In the genomic region with DNA sequence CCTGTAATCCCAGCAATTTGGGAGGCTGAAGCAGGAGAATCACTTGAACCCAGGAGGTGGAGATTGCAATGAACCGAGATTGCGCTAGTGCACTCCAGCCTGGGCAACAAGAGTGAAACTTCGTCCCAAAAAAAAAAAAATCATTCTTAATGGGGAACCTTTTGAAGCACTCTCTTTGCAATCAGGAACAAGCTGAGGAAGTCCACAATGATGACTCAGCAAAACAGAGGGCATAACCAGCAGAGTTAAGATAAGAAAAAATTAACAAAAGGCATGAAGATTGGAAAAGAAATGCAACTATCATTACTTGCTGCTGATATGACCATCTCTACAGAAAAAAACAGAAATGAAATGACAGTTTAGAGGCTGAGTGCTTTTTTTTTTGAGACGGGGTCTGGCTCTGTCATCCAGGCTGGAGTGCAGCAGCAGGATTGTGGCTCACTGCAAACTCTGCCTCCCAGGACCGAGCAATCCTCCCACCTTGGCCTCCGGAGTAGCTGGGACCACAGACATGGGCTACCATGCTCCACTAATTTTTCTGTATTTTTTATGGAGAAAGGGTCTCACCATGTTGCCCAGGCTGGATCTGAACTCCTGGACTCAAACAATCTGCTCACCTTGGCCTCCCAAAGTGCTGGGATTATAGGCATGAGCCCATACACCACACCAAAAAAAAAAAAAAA, we compare ENCODE assay signal across 1 cellular context.
TF ChIP-seq lines count a peak whose summit lies in the region.

No MANE protein-coding gene starts in this region.

TF ChIP-seq in K562, 482 proteins besides CTCF, POLR2A, EP300 and RAD21 (continued from another document and continues in another):
- no peak for TF ChIP-seq ZBTB34 (CRISPR knock-in tag; IDR thresholded peaks at IDR 0.05)
- TF ChIP-seq THAP12 (CRISPR knock-in tag; IDR thresholded peaks at IDR 0.05): no peak
- peak; percentile 36; the same call in 1 of the 2 replicates for TF ChIP-seq NFIC (IDR thresholded peaks at IDR 0.05)
- no peak for TF ChIP-seq BRCA1 (IDR thresholded peaks at IDR 0.05)
- TF ChIP-seq BRCA1 (CRISPR knock-in tag; IDR thresholded peaks at IDR 0.05): no peak
- TF ChIP-seq, protein P1, sequence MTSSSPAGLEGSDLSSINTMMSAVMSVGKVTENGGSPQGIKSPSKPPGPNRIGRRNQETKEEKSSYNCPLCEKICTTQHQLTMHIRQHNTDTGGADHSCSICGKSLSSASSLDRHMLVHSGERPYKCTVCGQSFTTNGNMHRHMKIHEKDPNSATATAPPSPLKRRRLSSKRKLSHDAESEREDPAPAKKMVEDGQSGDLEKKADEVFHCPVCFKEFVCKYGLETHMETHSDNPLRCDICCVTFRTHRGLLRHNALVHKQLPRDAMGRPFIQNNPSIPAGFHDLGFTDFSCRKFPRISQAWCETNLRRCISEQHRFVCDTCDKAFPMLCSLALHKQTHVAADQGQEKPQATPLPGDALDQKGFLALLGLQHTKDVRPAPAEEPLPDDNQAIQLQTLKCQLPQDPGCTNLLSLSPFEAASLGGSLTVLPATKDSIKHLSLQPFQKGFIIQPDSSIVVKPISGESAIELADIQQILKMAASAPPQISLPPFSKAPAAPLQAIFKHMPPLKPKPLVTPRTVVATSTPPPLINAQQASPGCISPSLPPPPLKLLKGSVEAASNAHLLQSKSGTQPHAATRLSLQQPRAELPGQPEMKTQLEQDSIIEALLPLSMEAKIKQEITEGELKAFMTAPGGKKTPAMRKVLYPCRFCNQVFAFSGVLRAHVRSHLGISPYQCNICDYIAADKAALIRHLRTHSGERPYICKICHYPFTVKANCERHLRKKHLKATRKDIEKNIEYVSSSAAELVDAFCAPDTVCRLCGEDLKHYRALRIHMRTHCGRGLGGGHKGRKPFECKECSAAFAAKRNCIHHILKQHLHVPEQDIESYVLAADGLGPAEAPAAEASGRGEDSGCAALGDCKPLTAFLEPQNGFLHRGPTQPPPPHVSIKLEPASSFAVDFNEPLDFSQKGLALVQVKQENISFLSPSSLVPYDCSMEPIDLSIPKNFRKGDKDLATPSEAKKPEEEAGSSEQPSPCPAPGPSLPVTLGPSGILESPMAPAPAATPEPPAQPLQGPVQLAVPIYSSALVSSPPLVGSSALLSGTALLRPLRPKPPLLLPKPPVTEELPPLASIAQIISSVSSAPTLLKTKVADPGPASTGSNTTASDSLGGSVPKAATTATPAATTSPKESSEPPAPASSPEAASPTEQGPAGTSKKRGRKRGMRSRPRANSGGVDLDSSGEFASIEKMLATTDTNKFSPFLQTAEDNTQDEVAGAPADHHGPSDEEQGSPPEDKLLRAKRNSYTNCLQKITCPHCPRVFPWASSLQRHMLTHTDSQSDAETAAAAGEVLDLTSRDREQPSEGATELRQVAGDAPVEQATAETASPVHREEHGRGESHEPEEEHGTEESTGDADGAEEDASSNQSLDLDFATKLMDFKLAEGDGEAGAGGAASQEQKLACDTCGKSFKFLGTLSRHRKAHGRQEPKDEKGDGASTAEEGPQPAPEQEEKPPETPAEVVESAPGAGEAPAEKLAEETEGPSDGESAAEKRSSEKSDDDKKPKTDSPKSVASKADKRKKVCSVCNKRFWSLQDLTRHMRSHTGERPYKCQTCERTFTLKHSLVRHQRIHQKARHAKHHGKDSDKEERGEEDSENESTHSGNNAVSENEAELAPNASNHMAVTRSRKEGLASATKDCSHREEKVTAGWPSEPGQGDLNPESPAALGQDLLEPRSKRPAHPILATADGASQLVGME (CRISPR knock-in tag; IDR thresholded peaks at IDR 0.05): no peak
- TF ChIP-seq CHD1 (IDR thresholded peaks at IDR 0.05; ENCODE audit: low read length): no peak
- TF ChIP-seq, protein P2, sequence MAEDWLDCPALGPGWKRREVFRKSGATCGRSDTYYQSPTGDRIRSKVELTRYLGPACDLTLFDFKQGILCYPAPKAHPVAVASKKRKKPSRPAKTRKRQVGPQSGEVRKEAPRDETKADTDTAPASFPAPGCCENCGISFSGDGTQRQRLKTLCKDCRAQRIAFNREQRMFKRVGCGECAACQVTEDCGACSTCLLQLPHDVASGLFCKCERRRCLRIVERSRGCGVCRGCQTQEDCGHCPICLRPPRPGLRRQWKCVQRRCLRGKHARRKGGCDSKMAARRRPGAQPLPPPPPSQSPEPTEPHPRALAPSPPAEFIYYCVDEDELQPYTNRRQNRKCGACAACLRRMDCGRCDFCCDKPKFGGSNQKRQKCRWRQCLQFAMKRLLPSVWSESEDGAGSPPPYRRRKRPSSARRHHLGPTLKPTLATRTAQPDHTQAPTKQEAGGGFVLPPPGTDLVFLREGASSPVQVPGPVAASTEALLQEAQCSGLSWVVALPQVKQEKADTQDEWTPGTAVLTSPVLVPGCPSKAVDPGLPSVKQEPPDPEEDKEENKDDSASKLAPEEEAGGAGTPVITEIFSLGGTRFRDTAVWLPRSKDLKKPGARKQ (CRISPR knock-in tag; IDR thresholded peaks at IDR 0.05): no peak
- TF ChIP-seq SMAD4 (CRISPR knock-in tag; conservative IDR thresholded peaks at IDR 0.05): no peak
- TF ChIP-seq ZNF165 (CRISPR knock-in tag; IDR thresholded peaks at IDR 0.05; ENCODE audit: borderline replicate concordance): no peak
- peak; percentile 89 for TF ChIP-seq SOX6 (IDR thresholded peaks at IDR 0.05)
- 0 out of 2 replicates have a peak, but pooled peaks have one; percentile 27 for TF ChIP-seq RNF2 (IDR thresholded peaks at IDR 0.05)
- TF ChIP-seq SRSF3 (IDR thresholded peaks at IDR 0.05; ENCODE audit: insufficient read depth, low read length): no peak
- no peak for TF ChIP-seq ZNF280A (IDR thresholded peaks at IDR 0.05; ENCODE audit: low read depth, partially characterized antibody)
- TF ChIP-seq HDAC3 (IDR thresholded peaks at IDR 0.05; ENCODE audit: borderline replicate concordance, partially characterized antibody): peak; percentile 30
- TF ChIP-seq, protein P3, sequence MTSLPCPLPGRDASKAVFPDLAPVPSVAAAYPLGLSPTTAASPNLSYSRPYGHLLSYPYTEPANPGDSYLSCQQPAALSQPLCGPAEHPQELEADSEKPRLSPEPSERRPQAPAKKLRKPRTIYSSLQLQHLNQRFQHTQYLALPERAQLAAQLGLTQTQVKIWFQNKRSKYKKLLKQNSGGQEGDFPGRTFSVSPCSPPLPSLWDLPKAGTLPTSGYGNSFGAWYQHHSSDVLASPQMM (CRISPR knock-in tag; IDR thresholded peaks at IDR 0.05): no peak
- no peak for TF ChIP-seq U2AF1 (optimal IDR thresholded peaks at IDR 0.05; ENCODE audit: low read depth, low read length)
- TF ChIP-seq, protein P4, sequence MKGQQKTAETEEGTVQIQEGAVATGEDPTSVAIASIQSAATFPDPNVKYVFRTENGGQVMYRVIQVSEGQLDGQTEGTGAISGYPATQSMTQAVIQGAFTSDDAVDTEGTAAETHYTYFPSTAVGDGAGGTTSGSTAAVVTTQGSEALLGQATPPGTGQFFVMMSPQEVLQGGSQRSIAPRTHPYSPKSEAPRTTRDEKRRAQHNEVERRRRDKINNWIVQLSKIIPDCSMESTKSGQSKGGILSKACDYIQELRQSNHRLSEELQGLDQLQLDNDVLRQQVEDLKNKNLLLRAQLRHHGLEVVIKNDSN (CRISPR knock-in tag; IDR thresholded peaks at IDR 0.05): no peak
- TF ChIP-seq MYNN (IDR thresholded peaks at IDR 0.05): no peak
- TF ChIP-seq MYNN (CRISPR knock-in tag; IDR thresholded peaks at IDR 0.05): no peak
- TF ChIP-seq ZNF668 (CRISPR knock-in tag; IDR thresholded peaks at IDR 0.05): no peak
- no peak for TF ChIP-seq ZNF347 (CRISPR knock-in tag; IDR thresholded peaks at IDR 0.05; ENCODE audit: low read depth)
- TF ChIP-seq ELF1 (tag; IDR thresholded peaks at IDR 0.05): no peak
- TF ChIP-seq GTF2F1 (IDR thresholded peaks at IDR 0.05; ENCODE audit: low read depth, low read length): no peak
- no peak for TF ChIP-seq NELFE (IDR thresholded peaks at IDR 0.05; ENCODE audit: insufficient read depth, insufficient read length)
- no peak for TF ChIP-seq FOXK1 (CRISPR knock-in tag; IDR thresholded peaks at IDR 0.05; ENCODE audit: borderline replicate concordance)
- TF ChIP-seq CHCHD3 (CRISPR knock-in tag; IDR thresholded peaks at IDR 0.05): no peak
- no peak for TF ChIP-seq MCM7 (IDR thresholded peaks at IDR 0.05)
- no peak for TF ChIP-seq ADNP (tag; IDR thresholded peaks at IDR 0.05)
- TF ChIP-seq, protein P5, sequence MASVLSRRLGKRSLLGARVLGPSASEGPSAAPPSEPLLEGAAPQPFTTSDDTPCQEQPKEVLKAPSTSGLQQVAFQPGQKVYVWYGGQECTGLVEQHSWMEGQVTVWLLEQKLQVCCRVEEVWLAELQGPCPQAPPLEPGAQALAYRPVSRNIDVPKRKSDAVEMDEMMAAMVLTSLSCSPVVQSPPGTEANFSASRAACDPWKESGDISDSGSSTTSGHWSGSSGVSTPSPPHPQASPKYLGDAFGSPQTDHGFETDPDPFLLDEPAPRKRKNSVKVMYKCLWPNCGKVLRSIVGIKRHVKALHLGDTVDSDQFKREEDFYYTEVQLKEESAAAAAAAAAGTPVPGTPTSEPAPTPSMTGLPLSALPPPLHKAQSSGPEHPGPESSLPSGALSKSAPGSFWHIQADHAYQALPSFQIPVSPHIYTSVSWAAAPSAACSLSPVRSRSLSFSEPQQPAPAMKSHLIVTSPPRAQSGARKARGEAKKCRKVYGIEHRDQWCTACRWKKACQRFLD (CRISPR knock-in tag; IDR thresholded peaks at IDR 0.05): 0 out of 2 replicates have a peak, but pooled peaks have one; percentile 32
- no peak for TF ChIP-seq EZH2 (IDR thresholded peaks at IDR 0.05; ENCODE audit: borderline replicate concordance, low read depth, low read length)
- no peak for TF ChIP-seq BRD4 (IDR thresholded peaks at IDR 0.05)
- TF ChIP-seq SNRNP70 (optimal IDR thresholded peaks at IDR 0.05; ENCODE audit: low read depth, low read length): no peak
- no peak for TF ChIP-seq HNRNPH1 (optimal IDR thresholded peaks at IDR 0.05; ENCODE audit: low read depth, low read length)
- TF ChIP-seq TEAD2 (tag; IDR thresholded peaks at IDR 0.05): no peak
- peak; percentile 100 for TF ChIP-seq MAFF (IDR thresholded peaks at IDR 0.05; ENCODE audit: low read length)
- TF ChIP-seq, protein P6, sequence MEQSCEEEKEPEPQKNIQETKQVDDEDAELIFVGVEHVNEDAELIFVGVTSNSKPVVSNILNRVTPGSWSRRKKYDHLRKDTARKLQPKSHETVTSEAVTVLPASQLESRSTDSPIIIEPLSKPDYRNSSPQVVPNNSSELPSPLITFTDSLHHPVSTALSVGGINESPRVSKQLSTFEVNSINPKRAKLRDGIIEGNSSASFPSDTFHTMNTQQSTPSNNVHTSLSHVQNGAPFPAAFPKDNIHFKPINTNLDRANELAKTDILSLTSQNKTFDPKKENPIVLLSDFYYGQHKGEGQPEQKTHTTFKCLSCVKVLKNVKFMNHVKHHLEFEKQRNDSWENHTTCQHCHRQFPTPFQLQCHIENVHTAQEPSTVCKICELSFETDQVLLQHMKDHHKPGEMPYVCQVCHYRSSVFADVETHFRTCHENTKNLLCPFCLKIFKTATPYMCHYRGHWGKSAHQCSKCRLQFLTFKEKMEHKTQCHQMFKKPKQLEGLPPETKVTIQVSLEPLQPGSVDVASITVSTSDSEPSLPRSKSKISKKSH (CRISPR knock-in tag; IDR thresholded peaks at IDR 0.05): no peak
- TF ChIP-seq HDAC1 (IDR thresholded peaks at IDR 0.05): peak in 1 of 2 experiments; percentile 90; a peak in 2 of 4 replicates
- TF ChIP-seq MYC (IDR thresholded peaks at IDR 0.05; ENCODE audit: low read depth, low read length): peak; percentile 29; the same call in 1 of the 2 replicates
- no peak for TF ChIP-seq MYC (CRISPR knock-in tag; IDR thresholded peaks at IDR 0.05; ENCODE audit: borderline replicate concordance, low read depth)
- TF ChIP-seq CHD2 (IDR thresholded peaks at IDR 0.05; ENCODE audit: low read depth, low read length): no peak
- TF ChIP-seq E2F1 (CRISPR knock-in tag; IDR thresholded peaks at IDR 0.05): no peak
- no peak for TF ChIP-seq ZNF785 (CRISPR knock-in tag; IDR thresholded peaks at IDR 0.05)
